ENCODE assay signal across 20 cellular contexts in genomic region chr16:67943256-67943618, GRCh38. TPM values are rescaled to one million over a fixed set of nuclear protein-coding genes. Genes with fewer than 3 reads are reported as not detected.
A peak's percentile ranks its signal among the peaks of the same experiment; 100 is the strongest.
DNase-seq lines count a peak whose midpoint lies in the region; ATAC-seq and TF ChIP-seq lines count a peak whose summit lies in the region.
"Had no signal": no experiment of that assay in that cellular context is flagged by ENCODE, and none has a peak within 500 bp of the region (broad histone marks: within the 10 kb centered on the region; RNA-seq: fewer than 3 reads in every experiment).

No MANE protein-coding gene starts in this region.

- POLR2A ChIA-PET in OCI-LY7 (lab: Charles Lee): no interaction called here

- H3K9me3 Mint-ChIP-seq in CD14-positive monocyte: no peaks in the 10 kb centered on the region
- no peaks in the 10 kb centered on the region for H3K9me3 Mint-ChIP-seq in stimulated activated naive B cell treated with anti-CD40 and anti-IgM and Interleukin-4, amounts not matched to agents 10 μg/mL and 1 μg/mL and 100 μg/mL, for 72 hours
- H3K9me3 Mint-ChIP-seq: activated naive CD4-positive, alpha-beta T cell treated with anti-CD3 and anti-CD28 coated beads for 36 hours; nephron; stimulated activated naive CD8-positive, alpha-beta T cell treated with anti-CD3 and anti-CD28 coated beads, Interleukin-15, Interleukin-2, amounts not matched to agents 100 ng/mL and 50 ng/mL, for 24 hours; T-cell had no signal

- peaks cover 4% of the 10 kb centered on the region for H3K36me3 ChIP-seq in colonic mucosa
- H3K36me3 ChIP-seq in liver (ENCODE audit: control insufficient read depth in 4 of 4, insufficient read depth in 3 of 4, low read depth in 1 of 4, low read length in 3 of 4): peaks cover 12 to 33% (median 15%) of the 10 kb centered on the region in 4 donors
- no peaks in the 10 kb centered on the region for H3K36me3 ChIP-seq in OCI-LY7 (ENCODE audit: insufficient read depth, low read length)
- peaks cover 0 to 77% of the 10 kb centered on the region in 2 donors for H3K36me3 ChIP-seq in left lung

- no peaks in the 10 kb centered on the region for H3K79me2 ChIP-seq in OCI-LY7 (ENCODE audit: insufficient read depth, low read depth, low read length)

- no peaks in the 10 kb centered on the region for H4K20me1 ChIP-seq in OCI-LY7 (ENCODE audit: insufficient read depth, low read length)

- H3K4me3 ChIP-seq in colonic mucosa: no peak overlapping the region
- H3K4me3 ChIP-seq in liver (ENCODE audit: low read depth in 1 of 3, low read length in 3 of 3): peak overlapping the region; percentile 59 to 72 (median 62)
- H3K4me3 ChIP-seq in OCI-LY7 (ENCODE audit: low read depth, low read length, poor library complexity, severe bottlenecking): no peak overlapping the region
- no peak overlapping the region for H3K4me3 ChIP-seq in left lung
- H3K4me3 ChIP-seq: A549; BLaER1 treated with 17β-estradiol and CSF1 and Interleukin-3, amounts not matched to agents 10 nM and 100 nM had no signal

- intact Hi-C loops in CD14-positive monocyte (cut with micrococcal nuclease): no loop called here
- intact Hi-C loops in colonic mucosa (cut with DNase I): no loop called here
- intact Hi-C loops in OCI-LY7 (cut with micrococcal nuclease; ENCODE audit: unreplicated experiment): no loop called here
- intact Hi-C loops in left lung (cut with DNase I): no loop called here

- H3K36me3 Mint-ChIP-seq in CD14-positive monocyte: peaks cover 37 to 69% of the 10 kb centered on the region in 2 donors
- H3K36me3 Mint-ChIP-seq in stimulated activated naive B cell treated with anti-CD40 and anti-IgM and Interleukin-4, amounts not matched to agents 10 μg/mL and 1 μg/mL and 100 μg/mL, for 72 hours: peaks cover 43 to 44% of the 10 kb centered on the region in 2 donors

- TF ChIP-seq CTCF in CD14-positive monocyte (IDR thresholded peaks at IDR 0.05): no peak
- no peak for TF ChIP-seq CTCF in colonic mucosa (IDR thresholded peaks at IDR 0.05)
- TF ChIP-seq CTCF in liver (IDR thresholded peaks at IDR 0.05; ENCODE audit: low read depth, low read length, missing input control): no peak
- no peak for TF ChIP-seq CTCF in OCI-LY7 (conservative IDR thresholded peaks at IDR 0.05; ENCODE audit: low read length)
- no peak for TF ChIP-seq CTCF in left lung (IDR thresholded peaks at IDR 0.05)

- H3K4me1 ChIP-seq in colonic mucosa: no peaks in the 10 kb centered on the region
- H3K4me1 ChIP-seq in liver (ENCODE audit: control insufficient read depth in 4 of 4, insufficient read depth in 4 of 4, low read length in 3 of 4): peaks cover 9 to 55% (median 36%) of the 10 kb centered on the region in 4 donors
- H3K4me1 ChIP-seq in OCI-LY7 (ENCODE audit: insufficient read depth, low read length, poor library complexity, severe bottlenecking): peaks cover 17% of the 10 kb centered on the region
- no peaks in the 10 kb centered on the region for H3K4me1 ChIP-seq in left lung
- H3K4me1 ChIP-seq: A549 had no signal

- TF ChIP-seq RAD21 in liver (IDR thresholded peaks at IDR 0.05): no peak

- H3K27me3 ChIP-seq in colonic mucosa (no peaks in the 10 kb centered on the region), liver (ENCODE audit: control insufficient read depth in 4 of 4, insufficient read depth in 4 of 4, low read length in 3 of 4) (no peaks in the 10 kb centered on the region), left lung (no peaks in the 10 kb centered on the region)
- H3K27me3 ChIP-seq: BLaER1 treated with 17β-estradiol and CSF1 and Interleukin-3, amounts not matched to agents 10 nM and 100 nM had no signal

- DNase-seq in CD14-positive monocyte (ENCODE audit: low spot score) (peak; percentile 30), colonic mucosa (no peak), OCI-LY7 (ENCODE audit: low spot score) (no peak), SKM-1 (lab: John Stamatoyannopoulos, UW; ENCODE audit: unreplicated experiment) (no peak), left lung (no peak)
- DNase-seq in stimulated activated naive B cell treated with anti-CD40 and anti-IgM and Interleukin-4, amounts not matched to agents 10 μg/mL and 1 μg/mL and 100 μg/mL, for 72 hours: no peak
- DNase-seq: activated CD4-positive, alpha-beta T cell treated with anti-CD3 and anti-CD28 coated beads, Interleukin-2, amount 50 U/mL, for 4 hours; activated naive CD4-positive, alpha-beta T cell treated with anti-CD3 and anti-CD28 coated beads for 36 hours; NCI-H1930; T-cell had no signal

- H3K27ac Mint-ChIP-seq in CD14-positive monocyte: peak overlapping the region in 3 of 7 donors; percentile 26 to 74 (median 56)
- H3K27ac Mint-ChIP-seq in stimulated activated naive B cell treated with anti-CD40 and anti-IgM and Interleukin-4, amounts not matched to agents 10 μg/mL and 1 μg/mL and 100 μg/mL, for 72 hours: peak overlapping the region; percentile 59
- H3K27ac Mint-ChIP-seq: activated naive CD4-positive, alpha-beta T cell treated with anti-CD3 and anti-CD28 coated beads for 36 hours; stimulated activated naive CD8-positive, alpha-beta T cell treated with anti-CD3 and anti-CD28 coated beads, Interleukin-15, Interleukin-2, amounts not matched to agents 100 ng/mL and 50 ng/mL, for 24 hours had no signal

- H3K9ac ChIP-seq in colonic mucosa (ENCODE audit: low read depth in 2 of 2, low read length in 2 of 2) (no peak overlapping the region), liver (ENCODE audit: low read depth in 1 of 2, low read length in 2 of 2) (no peak overlapping the region)

- H3K27ac ChIP-seq in colonic mucosa (peak overlapping the region; percentile 40), liver (ENCODE audit: low read depth in 1 of 2, low read length in 2 of 2) (peak overlapping the region; percentile 71 to 85), OCI-LY7 (ENCODE audit: low read depth, low read length, poor library complexity, severe bottlenecking) (no peak overlapping the region), left lung (peak overlapping the region in 1 of 2 donors; percentile 18)
- H3K27ac ChIP-seq: A549; BLaER1 treated with 17β-estradiol and CSF1 and Interleukin-3, amounts not matched to agents 10 nM and 100 nM had no signal

- no peaks in the 10 kb centered on the region for H3K9me2 ChIP-seq in OCI-LY7 (ENCODE audit: insufficient read depth, low read length)

- H3K4me3 Mint-ChIP-seq in CD14-positive monocyte: no peak overlapping the region
- H3K4me3 Mint-ChIP-seq in stimulated activated naive B cell treated with anti-CD40 and anti-IgM and Interleukin-4, amounts not matched to agents 10 μg/mL and 1 μg/mL and 100 μg/mL, for 72 hours: no peak overlapping the region
- H3K4me3 Mint-ChIP-seq: activated naive CD4-positive, alpha-beta T cell treated with anti-CD3 and anti-CD28 coated beads for 36 hours; nephron; stimulated activated naive CD8-positive, alpha-beta T cell treated with anti-CD3 and anti-CD28 coated beads, Interleukin-15, Interleukin-2, amounts not matched to agents 100 ng/mL and 50 ng/mL, for 24 hours; T-cell had no signal

- H3K27me3 Mint-ChIP-seq in CD14-positive monocyte (ENCODE audit: low read depth in 3 of 3): peaks cover 0 to 4% (median 2%) of the 10 kb centered on the region in 3 donors
- no peaks in the 10 kb centered on the region for H3K27me3 Mint-ChIP-seq in stimulated activated naive B cell treated with anti-CD40 and anti-IgM and Interleukin-4, amounts not matched to agents 10 μg/mL and 1 μg/mL and 100 μg/mL, for 72 hours
- H3K27me3 Mint-ChIP-seq: stimulated activated naive CD8-positive, alpha-beta T cell treated with anti-CD3 and anti-CD28 coated beads, Interleukin-15, Interleukin-2, amounts not matched to agents 100 ng/mL and 50 ng/mL, for 24 hours; T-cell had no signal

- CTCF ChIA-PET in OCI-LY7 (lab: Charles Lee; ENCODE audit: unreplicated experiment): interaction anchor here (0.6 kb wide), 1 partner anchor 8 kb away, joined by 3 read pairs; no protein-coding TSS in a partner anchor

- 34% methylated on average over 6 of the region's 6 CpGs for WGBS in liver

- BruUV-seq in OCI-LY7 (replicated peaks; lab: Mats Ljungman, UMichigan): no TSS peak

- peaks cover 8% of the 10 kb centered on the region for H3K4me1 Mint-ChIP-seq in CD14-positive monocyte
- peaks cover 17 to 42% of the 10 kb centered on the region in 2 donors for H3K4me1 Mint-ChIP-seq in stimulated activated naive B cell treated with anti-CD40 and anti-IgM and Interleukin-4, amounts not matched to agents 10 μg/mL and 1 μg/mL and 100 μg/mL, for 72 hours
- H3K4me1 Mint-ChIP-seq: nephron had no signal

- no peak overlapping the region for H2AFZ ChIP-seq in OCI-LY7 (ENCODE audit: low read length)

- no peak overlapping the region for H3K4me2 ChIP-seq in OCI-LY7 (ENCODE audit: low read length)
- H3K4me2 ChIP-seq: A549; BLaER1 treated with 17β-estradiol and CSF1 and Interleukin-3, amounts not matched to agents 10 nM and 100 nM had no signal

- no peak for ATAC-seq in stimulated activated naive B cell treated with anti-CD40 and anti-IgM and Interleukin-4, amounts not matched to agents 10 μg/mL and 1 μg/mL and 100 μg/mL, for 72 hours (replicated peaks)
- ATAC-seq in left lung: no peak
- ATAC-seq in GM21515 (IDR thresholded peaks at IDR 0.05; ENCODE audit: unreplicated experiment): no peak
- ATAC-seq: T-cell had no signal

- H3K9me3 ChIP-seq in colonic mucosa (no peaks in the 10 kb centered on the region), liver (ENCODE audit: control insufficient read depth in 4 of 4, low read length in 3 of 4) (no peaks in the 10 kb centered on the region), OCI-LY7 (ENCODE audit: low read length) (no peaks in the 10 kb centered on the region), left lung (no peaks in the 10 kb centered on the region)
- H3K9me3 ChIP-seq: A549; BLaER1 treated with 17β-estradiol and CSF1 and Interleukin-3, amounts not matched to agents 10 nM and 100 nM had no signal

RNA-seq across cellular contexts. Expression of gene LCAT, which starts 0.7 kb away (rescaled TPM):
- under 1 TPM in 1 of 2 donors, not detected in 1; 0.17 TPM for polyA plus RNA-seq in CD14-positive monocyte
- total RNA-seq in colonic mucosa: 1 to 10 TPM; 3.4 to 3.6 TPM
- total RNA-seq in liver: 10 to 100 TPM; 45.7 to 87.3 TPM
- 100 to 1,000 TPM; 140 to 201 TPM for polyA plus RNA-seq in liver
- total RNA-seq in OCI-LY7 (2014; rRNA removed; shearing (Covaris generic)): 4.1 and 4.4 TPM in 2 replicates
- 9.8 and 10.8 TPM in 2 replicates for total RNA-seq in OCI-LY7 (2022)
- 10 to 100 TPM; 27.5 to 37.2 TPM for total RNA-seq in left lung

RNA-seq across cellular contexts. Expression of gene PSMB10, which starts 6.6 kb away (rescaled TPM):
- polyA plus RNA-seq in CD14-positive monocyte: 100 to 1,000 TPM; 609 to 798 TPM
- 100 to 1,000 TPM; 120 to 124 TPM for total RNA-seq in colonic mucosa
- total RNA-seq in liver: 10 to 100 TPM; 24.8 to 36.3 TPM
- polyA plus RNA-seq in liver: 10 to 100 TPM; 28.4 to 48.2 TPM
- 179 and 227 TPM in 2 replicates for total RNA-seq in OCI-LY7 (2014; rRNA removed; shearing (Covaris generic))
- total RNA-seq in OCI-LY7 (2022): 89.9 and 98.2 TPM in 2 replicates
- 10 to 100 TPM; 59.7 to 76.8 TPM for total RNA-seq in left lung

RNA-seq across cellular contexts. Expression of gene CTRL, which starts 11.6 kb away (rescaled TPM):
- polyA plus RNA-seq in CD14-positive monocyte (1 to 10 TPM in 1 of 2 donors, under 1 TPM in 1; 0.69 to 1.6 TPM), liver (1 to 10 TPM in 1 of 2 donors, under 1 TPM in 1; 0.09 to 5.0 TPM)
- total RNA-seq in colonic mucosa (1 to 10 TPM in 1 of 2 donors, under 1 TPM in 1; 0.64 to 2.2 TPM), liver (under 1 TPM; 0.09 to 0.50 TPM), OCI-LY7 (2022) (4.0 and 5.1 TPM in 2 replicates), left lung (under 1 TPM in 1 of 2 donors, not detected in 1; 0.50 TPM)
- total RNA-seq in OCI-LY7 (2014; rRNA removed; shearing (Covaris generic)): 5.9 and 9.6 TPM in 2 replicates

RNA-seq across cellular contexts. Expression of gene SLC12A4, which starts 25.2 kb away (rescaled TPM):
- 1 to 10 TPM; 7.3 to 7.7 TPM for polyA plus RNA-seq in CD14-positive monocyte
- 10 to 100 TPM in 1 of 2 donors, 1 to 10 TPM in 1; 8.7 to 17.0 TPM for total RNA-seq in colonic mucosa
- total RNA-seq in liver: 10 to 100 TPM; 20.0 to 37.3 TPM
- 10 to 100 TPM in 1 of 2 donors, 1 to 10 TPM in 1; 8.0 to 14.1 TPM for polyA plus RNA-seq in liver
- 8.3 and 10.0 TPM in 2 replicates for total RNA-seq in OCI-LY7 (2014; rRNA removed; shearing (Covaris generic))
- total RNA-seq in OCI-LY7 (2022): 16.7 and 22.5 TPM in 2 replicates
- 100 to 1,000 TPM in 1 of 2 donors, 10 to 100 TPM in 1; 99.2 to 121 TPM for total RNA-seq in left lung

RNA-seq across cellular contexts. Expression of gene DPEP3, which starts 37.1 kb away (rescaled TPM):
- under 1 TPM; 0.20 to 0.25 TPM for polyA plus RNA-seq in CD14-positive monocyte
- total RNA-seq in colonic mucosa: not detected
- under 1 TPM; 0.08 to 0.37 TPM for total RNA-seq in liver
- under 1 TPM in 1 of 2 donors, not detected in 1; 0.22 TPM for polyA plus RNA-seq in liver
- not detected in 2 replicates for total RNA-seq in OCI-LY7 (2014; rRNA removed; shearing (Covaris generic))
- total RNA-seq in OCI-LY7 (2022): not detected in 2 replicates
- under 1 TPM in 1 of 2 donors, not detected in 1; 0.60 TPM for total RNA-seq in left lung
- total RNA-seq: epithelial cell of proximal tubule, glomerular endothelial cell, NCI-H460, renal cortical epithelial cell had no signal
- polyA plus RNA-seq: A549 had no signal

Comparison
In these comparisons a context has a peak if more than half of its experiments do, and no peak if none do; other contexts are left out.
1. H3K4me3 ChIP-seq: peak in liver (3 of 3); none in colonic mucosa (single experiment), OCI-LY7 (single experiment) and left lung (0 of 2).